Comparison of ENCODE assay signal across 1 cellular context in genomic region chr3:190968616-190969015, GRCh38.
A peak's percentile ranks its signal among the peaks of the same experiment; 100 is the strongest.
TF ChIP-seq lines count a peak whose summit lies in the region.

No MANE protein-coding gene starts in this region.

TF ChIP-seq in GM23338, 12 proteins besides CTCF, POLR2A, EP300 and RAD21 (continued from another document):
- peak; percentile 36; the same call in 1 of the 2 replicates for TF ChIP-seq ZNF462 (CRISPR knock-in tag; IDR thresholded peaks at IDR 0.05)
